29 cellular contexts compared by ENCODE assay signal in the genomic region with DNA sequence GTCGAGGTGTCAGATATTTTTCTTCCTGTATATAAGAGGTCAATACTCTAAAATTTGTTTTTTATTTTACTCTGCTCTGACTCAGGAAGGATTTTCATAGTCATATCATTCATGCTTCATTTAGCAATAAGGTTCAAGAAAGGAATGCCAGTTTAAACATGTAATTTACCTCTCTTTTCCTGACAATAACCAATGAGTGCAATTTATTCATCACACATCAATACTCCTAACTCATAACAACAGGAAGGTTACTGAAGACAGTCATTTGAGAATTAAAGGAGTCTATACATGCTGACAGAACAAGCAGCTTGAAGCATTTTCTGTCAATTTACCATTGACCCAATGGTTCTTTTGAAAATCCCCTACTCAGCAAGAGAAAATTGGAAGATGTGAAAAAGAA.
"Had no signal": no experiment of that assay in that cellular context is flagged by ENCODE, and none has a peak within 500 bp of the region (broad histone marks: within the 10 kb centered on the region; RNA-seq: fewer than 3 reads in every experiment).

No MANE protein-coding gene starts in this region.

- ATAC-seq: naive thymus-derived CD8-positive, alpha-beta T cell; natural killer cell treated with Interleukin-12 subunit alpha and Interleukin-12 subunit beta and Interleukin-15 and Interleukin-18, amount 100 ng/mL, for 72 hours; psoas muscle; right cardiac atrium; right lobe of liver; stimulated activated effector memory CD8-positive, alpha-beta T cell treated with anti-CD3 and anti-CD28 coated beads, Interleukin-12 subunit alpha, Interleukin-12 subunit beta, amount 100 ng/mL, for 72 hours; stimulated activated naive B cell treated with anti-CD40 and anti-IgM and Interleukin-4, amounts not matched to agents 10 μg/mL and 1 μg/mL and 100 μg/mL, for 72 hours; upper lobe of right lung had no signal

- H3K36me3 Mint-ChIP-seq: natural killer cell treated with Interleukin-12 subunit alpha and Interleukin-12 subunit beta and Interleukin-15 and Interleukin-18, amount 100 ng/mL, for 72 hours; neural progenitor cell; stimulated activated effector memory CD8-positive, alpha-beta T cell treated with anti-CD3 and anti-CD28 coated beads, Interleukin-12 subunit alpha, Interleukin-12 subunit beta, amount 100 ng/mL, for 72 hours; type B pancreatic cell had no signal

- H3K9me3 Mint-ChIP-seq: natural killer cell treated with Interleukin-12 subunit alpha and Interleukin-12 subunit beta and Interleukin-15 and Interleukin-18, amount 100 ng/mL, for 72 hours; stimulated activated effector memory CD8-positive, alpha-beta T cell treated with anti-CD3 and anti-CD28 coated beads, Interleukin-12 subunit alpha, Interleukin-12 subunit beta, amount 100 ng/mL, for 72 hours; stimulated activated naive CD8-positive, alpha-beta T cell treated with anti-CD3 and anti-CD28 coated beads, Interleukin-15, Interleukin-2, amounts not matched to agents 100 ng/mL and 50 ng/mL, for 24 hours had no signal

- H3K27ac Mint-ChIP-seq: natural killer cell treated with Interleukin-12 subunit alpha and Interleukin-12 subunit beta and Interleukin-15 and Interleukin-18, amount 100 ng/mL, for 72 hours; nephron progenitor cell; neural progenitor cell; progenitor cell of endocrine pancreas; stimulated activated effector memory CD8-positive, alpha-beta T cell treated with anti-CD3 and anti-CD28 coated beads, Interleukin-12 subunit alpha, Interleukin-12 subunit beta, amount 100 ng/mL, for 72 hours; stimulated activated naive B cell treated with anti-CD40 and anti-IgM and Interleukin-4, amounts not matched to agents 10 μg/mL and 1 μg/mL and 100 μg/mL, for 72 hours; stimulated activated naive CD8-positive, alpha-beta T cell treated with anti-CD3 and anti-CD28 coated beads, Interleukin-15, Interleukin-2, amounts not matched to agents 100 ng/mL and 50 ng/mL, for 24 hours; type B pancreatic cell had no signal

- FAIRE-seq: small intestine had no signal

- H3K4me1 ChIP-seq: neural progenitor cell, parathyroid adenoma, psoas muscle, right lobe of liver, sigmoid colon, stomach, testis, tibial artery, transverse colon, upper lobe of right lung, uterus had no signal

- H3K27ac ChIP-seq: neural progenitor cell, ovary, parathyroid adenoma, psoas muscle, right lobe of liver, sigmoid colon, stomach, testis, tibial artery, transverse colon, upper lobe of right lung, uterus had no signal

- DNase-seq: naive thymus-derived CD8-positive, alpha-beta T cell; nephron progenitor cell; occipital lobe; ovary; posterior cingulate gyrus; psoas muscle; right cardiac atrium; right lobe of liver; sigmoid colon; small intestine; stimulated activated CD4-positive, alpha-beta T cell treated with anti-CD3 and anti-CD28 coated beads, Interleukin-15, amount 100 ng/mL, for 24 hours; stimulated activated CD4-positive, alpha-beta T cell treated with anti-CD3 and anti-CD28 coated beads, Interleukin-2, amount 100 ng/mL, for 24 hours; stimulated activated CD4-positive, alpha-beta T cell treated with anti-CD3 and anti-CD28 coated beads, Interleukin-2, amount 100 ng/mL, for 48 hours; stimulated activated CD4-positive, alpha-beta T cell treated with anti-CD3 and anti-CD28 coated beads, Interleukin-4, amount 100 ng/mL, for 24 hours; stimulated activated naive B cell treated with anti-CD40 and anti-IgM and Interleukin-4, amounts not matched to agents 10 μg/mL and 1 μg/mL and 100 μg/mL, for 72 hours; stimulated activated naive CD4-positive, alpha-beta T cell treated with Interleukin-2 at 50 U/mL for 16 hours; stomach; testis; tibial artery; transverse colon; upper lobe of right lung; uterus had no signal

- H3K36me3 ChIP-seq: neural progenitor cell, ovary, right lobe of liver, sigmoid colon, stomach, tibial artery, transverse colon, upper lobe of right lung, uterus had no signal

- H3K27me3 ChIP-seq: neural progenitor cell, ovary, right lobe of liver, sigmoid colon, stomach, testis, tibial artery, transverse colon, upper lobe of right lung, uterus had no signal

- H3K4me3 ChIP-seq: neural progenitor cell, ovary, psoas muscle, right lobe of liver, sigmoid colon, stomach, testis, tibial artery, transverse colon, upper lobe of right lung, uterus had no signal

- H3K9me3 ChIP-seq: ovary, psoas muscle, right lobe of liver, sigmoid colon, testis, tibial artery, transverse colon, upper lobe of right lung, uterus had no signal
